5 cellular contexts compared by ENCODE assay signal in the genomic region with DNA sequence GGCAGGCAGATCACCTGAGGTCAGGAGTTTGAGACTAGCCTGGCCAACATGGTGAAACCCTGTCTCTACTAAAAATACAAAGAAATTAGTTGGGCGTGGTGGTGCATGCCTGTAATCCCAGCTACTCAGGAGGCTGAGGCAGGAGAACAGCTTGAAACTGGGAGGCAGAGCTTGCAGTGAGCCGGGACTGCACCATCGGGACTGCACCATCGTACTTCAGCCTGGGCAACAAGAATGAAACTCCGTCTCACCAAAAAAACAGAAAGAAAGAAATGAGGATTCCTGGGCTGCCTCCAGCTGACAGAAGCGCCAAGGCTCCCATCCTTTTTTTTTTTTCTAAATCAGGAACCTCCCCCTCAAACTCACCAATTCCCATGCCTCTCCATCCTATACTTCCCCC. TPM values are rescaled to one million over a fixed set of nuclear protein-coding genes. Genes with fewer than 3 reads are reported as not detected.
"Had no signal": no experiment of that assay in that cellular context is flagged by ENCODE, and none has a peak within 500 bp of the region (broad histone marks: within the 10 kb centered on the region; RNA-seq: fewer than 3 reads in every experiment).

No MANE protein-coding gene starts in this region.

RNA-seq across cellular contexts. Expression of gene ZFHX2, which starts 14.7 kb away (rescaled TPM):
- total RNA-seq: RPMI7951 had no signal

RNA-seq across cellular contexts. Expression of gene AP1G2, which starts 30.7 kb away (rescaled TPM):
- total RNA-seq: SJCRH30 had no signal

RNA-seq across cellular contexts. Expression of gene JPH4, which starts 41.7 kb away (rescaled TPM):
- total RNA-seq: activated CD4-positive, alpha-beta T cell treated with anti-CD3 and anti-CD28 coated beads, Interleukin-2, amount 10 ng/mL, durations not matched to agents 24 days and 14 days; activated T-helper 17 cell treated with anti-CD3 and anti-CD28 coated beads, Interleukin-2, amount 50 U/mL, for 72 hours; T-helper 2 cell treated with Interferon-gamma antibody and Interleukin-4, amounts not matched to agents 100 ng/mL and 5 ng/mL, for 36 hours had no signal
